Comparison of ENCODE assay signal across 1 cellular context in the genomic region with DNA sequence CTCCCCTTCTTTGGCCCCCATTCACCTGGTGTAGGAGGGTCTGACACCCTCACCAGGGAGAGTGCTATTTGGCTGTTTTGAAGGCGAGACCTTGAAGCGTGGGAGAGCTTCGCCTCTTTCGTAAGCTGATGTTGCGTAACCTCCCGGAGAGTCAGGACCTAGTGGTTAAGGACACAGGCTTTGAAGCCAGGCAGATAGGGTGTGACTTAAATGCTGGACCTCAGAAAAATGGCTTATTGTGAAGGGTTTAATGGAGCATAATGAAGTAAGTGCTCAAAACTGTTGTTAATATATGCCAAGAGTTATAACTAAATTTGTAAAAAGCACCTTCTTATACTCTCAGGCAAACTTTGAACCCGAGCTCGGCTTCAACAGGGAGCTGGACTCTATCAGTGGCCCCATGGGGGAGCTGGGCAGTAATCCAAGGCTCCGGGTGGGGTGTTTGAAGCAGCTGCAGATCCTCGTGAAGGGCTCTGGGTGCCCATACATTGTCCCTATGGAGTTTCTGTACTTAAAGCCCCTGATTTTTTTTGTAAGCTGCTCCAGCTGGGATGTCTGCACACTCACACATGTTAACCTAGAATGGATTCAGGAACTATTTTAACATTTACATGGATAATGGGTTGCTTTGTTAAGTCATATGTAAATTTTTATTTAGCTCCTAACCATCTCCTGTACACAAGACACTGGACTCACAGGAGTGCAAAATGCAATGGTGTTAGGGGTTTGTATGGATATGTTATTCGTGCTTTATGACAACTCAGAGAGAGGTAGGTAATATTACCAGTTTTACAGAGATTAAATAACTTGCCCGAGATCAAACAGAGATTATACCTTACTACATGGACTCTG.
TF ChIP-seq lines count a peak whose summit lies in the region.

No MANE protein-coding gene starts in this region.

TF ChIP-seq in IMR-90, 13 proteins besides CTCF, POLR2A, EP300 and RAD21 (continued from another document):
- TF ChIP-seq, protein P1, sequence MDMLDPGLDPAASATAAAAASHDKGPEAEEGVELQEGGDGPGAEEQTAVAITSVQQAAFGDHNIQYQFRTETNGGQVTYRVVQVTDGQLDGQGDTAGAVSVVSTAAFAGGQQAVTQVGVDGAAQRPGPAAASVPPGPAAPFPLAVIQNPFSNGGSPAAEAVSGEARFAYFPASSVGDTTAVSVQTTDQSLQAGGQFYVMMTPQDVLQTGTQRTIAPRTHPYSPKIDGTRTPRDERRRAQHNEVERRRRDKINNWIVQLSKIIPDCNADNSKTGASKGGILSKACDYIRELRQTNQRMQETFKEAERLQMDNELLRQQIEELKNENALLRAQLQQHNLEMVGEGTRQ (IDR thresholded peaks at IDR 0.05; ENCODE audit: low read depth, low read length), result no peak
- TF ChIP-seq SMC3 (IDR thresholded peaks at IDR 0.05; ENCODE audit: low read depth, low read length), result no peak
- peak; percentile 53 for TF ChIP-seq RCOR1 (IDR thresholded peaks at IDR 0.05; ENCODE audit: insufficient replicate concordance, low read length)
- peak; percentile 100 for TF ChIP-seq CEBPB (IDR thresholded peaks at IDR 0.05; ENCODE audit: low read depth, low read length)
- no peak for TF ChIP-seq MXI1 (IDR thresholded peaks at IDR 0.05; ENCODE audit: borderline replicate concordance, low read depth, low read length)
- TF ChIP-seq, protein P2, sequence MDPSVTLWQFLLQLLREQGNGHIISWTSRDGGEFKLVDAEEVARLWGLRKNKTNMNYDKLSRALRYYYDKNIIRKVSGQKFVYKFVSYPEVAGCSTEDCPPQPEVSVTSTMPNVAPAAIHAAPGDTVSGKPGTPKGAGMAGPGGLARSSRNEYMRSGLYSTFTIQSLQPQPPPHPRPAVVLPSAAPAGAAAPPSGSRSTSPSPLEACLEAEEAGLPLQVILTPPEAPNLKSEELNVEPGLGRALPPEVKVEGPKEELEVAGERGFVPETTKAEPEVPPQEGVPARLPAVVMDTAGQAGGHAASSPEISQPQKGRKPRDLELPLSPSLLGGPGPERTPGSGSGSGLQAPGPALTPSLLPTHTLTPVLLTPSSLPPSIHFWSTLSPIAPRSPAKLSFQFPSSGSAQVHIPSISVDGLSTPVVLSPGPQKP (IDR thresholded peaks at IDR 0.05; ENCODE audit: borderline replicate concordance, low read depth, low read length), result no peak
- TF ChIP-seq MAZ (IDR thresholded peaks at IDR 0.05; ENCODE audit: borderline replicate concordance, low read depth, low read length), result no peak; the same call in 1 of the 2 replicates
